ENCODE assay signal across 1 cellular context in genomic region chr1:99482286-99482685, GRCh38.
TF ChIP-seq lines count a peak whose summit lies in the region.

No MANE protein-coding gene starts in this region.

TF ChIP-seq in GM23338, 12 proteins besides CTCF, POLR2A, EP300 and RAD21:
- TF ChIP-seq, protein P1, sequence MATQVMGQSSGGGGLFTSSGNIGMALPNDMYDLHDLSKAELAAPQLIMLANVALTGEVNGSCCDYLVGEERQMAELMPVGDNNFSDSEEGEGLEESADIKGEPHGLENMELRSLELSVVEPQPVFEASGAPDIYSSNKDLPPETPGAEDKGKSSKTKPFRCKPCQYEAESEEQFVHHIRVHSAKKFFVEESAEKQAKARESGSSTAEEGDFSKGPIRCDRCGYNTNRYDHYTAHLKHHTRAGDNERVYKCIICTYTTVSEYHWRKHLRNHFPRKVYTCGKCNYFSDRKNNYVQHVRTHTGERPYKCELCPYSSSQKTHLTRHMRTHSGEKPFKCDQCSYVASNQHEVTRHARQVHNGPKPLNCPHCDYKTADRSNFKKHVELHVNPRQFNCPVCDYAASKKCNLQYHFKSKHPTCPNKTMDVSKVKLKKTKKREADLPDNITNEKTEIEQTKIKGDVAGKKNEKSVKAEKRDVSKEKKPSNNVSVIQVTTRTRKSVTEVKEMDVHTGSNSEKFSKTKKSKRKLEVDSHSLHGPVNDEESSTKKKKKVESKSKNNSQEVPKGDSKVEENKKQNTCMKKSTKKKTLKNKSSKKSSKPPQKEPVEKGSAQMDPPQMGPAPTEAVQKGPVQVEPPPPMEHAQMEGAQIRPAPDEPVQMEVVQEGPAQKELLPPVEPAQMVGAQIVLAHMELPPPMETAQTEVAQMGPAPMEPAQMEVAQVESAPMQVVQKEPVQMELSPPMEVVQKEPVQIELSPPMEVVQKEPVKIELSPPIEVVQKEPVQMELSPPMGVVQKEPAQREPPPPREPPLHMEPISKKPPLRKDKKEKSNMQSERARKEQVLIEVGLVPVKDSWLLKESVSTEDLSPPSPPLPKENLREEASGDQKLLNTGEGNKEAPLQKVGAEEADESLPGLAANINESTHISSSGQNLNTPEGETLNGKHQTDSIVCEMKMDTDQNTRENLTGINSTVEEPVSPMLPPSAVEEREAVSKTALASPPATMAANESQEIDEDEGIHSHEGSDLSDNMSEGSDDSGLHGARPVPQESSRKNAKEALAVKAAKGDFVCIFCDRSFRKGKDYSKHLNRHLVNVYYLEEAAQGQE (IDR thresholded peaks at IDR 0.05; ENCODE audit: unreplicated experiment) = no peak
- TF ChIP-seq ZNF114 (CRISPR knock-in tag; IDR thresholded peaks at IDR 0.05) = no peak
- TF ChIP-seq CREB1 (CRISPR knock-in tag; IDR thresholded peaks at IDR 0.05; ENCODE audit: low read depth) = no peak
- no peak for TF ChIP-seq POLR2AphosphoS5 (IDR thresholded peaks at IDR 0.05; ENCODE audit: low read depth)
- no peak for TF ChIP-seq EZH2phosphoT487 (IDR thresholded peaks at IDR 0.05; ENCODE audit: unreplicated experiment)
- no peak for TF ChIP-seq NANOG (IDR thresholded peaks at IDR 0.05; ENCODE audit: borderline replicate concordance)
- TF ChIP-seq ETS1 (IDR thresholded peaks at IDR 0.05) = no peak
- no peak for TF ChIP-seq ZNF462 (CRISPR knock-in tag; IDR thresholded peaks at IDR 0.05)
- TF ChIP-seq STAT1 (IDR thresholded peaks at IDR 0.05; ENCODE audit: unreplicated experiment) = no peak
- TF ChIP-seq ZNF331 (CRISPR knock-in tag; IDR thresholded peaks at IDR 0.05; ENCODE audit: low read depth) = no peak
- no peak for TF ChIP-seq EZH2 (IDR thresholded peaks at IDR 0.05; ENCODE audit: low read depth, unreplicated experiment)
TF ChIP-seq in GM23338: peak in this region for 0.
